27 cellular contexts compared by ENCODE assay signal in the genomic region with DNA sequence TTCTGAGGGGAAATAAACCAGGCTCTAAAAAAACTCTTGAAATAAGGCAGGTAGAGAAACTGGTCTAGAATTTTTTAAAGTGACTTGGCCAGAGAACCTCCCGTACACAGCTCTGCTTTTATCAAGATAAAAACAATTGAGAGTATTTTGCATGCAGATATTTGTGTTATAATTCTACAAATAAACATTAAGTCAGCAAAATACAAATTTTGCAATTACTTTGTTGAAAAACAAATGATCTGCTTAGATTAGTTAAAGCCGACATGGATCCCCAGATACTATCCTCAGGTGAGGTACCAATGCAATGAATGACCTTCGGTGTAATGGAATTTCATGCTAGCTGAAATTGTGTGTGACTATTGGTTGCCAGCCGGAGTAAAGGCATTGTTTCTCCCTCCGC.
"Had no signal": no experiment of that assay in that cellular context is flagged by ENCODE, and none has a peak within 500 bp of the region (broad histone marks: within the 10 kb centered on the region; RNA-seq: fewer than 3 reads in every experiment).

No MANE protein-coding gene starts in this region.

- H3K27ac Mint-ChIP-seq: activated CD4-positive, alpha-beta memory T cell treated with anti-CD3 and anti-CD28 coated beads, Interleukin-2, amount 10 ng/mL, durations not matched to agents 7 days and 5 days; activated CD4-positive, alpha-beta T cell treated with anti-CD3 and anti-CD28 coated beads for 36 hours; activated CD4-positive, alpha-beta T cell treated with anti-CD3 and anti-CD28 coated beads, Interleukin-2, amount 10 ng/mL, durations not matched to agents 7 days and 5 days; activated naive CD4-positive, alpha-beta T cell treated with anti-CD3 and anti-CD28 coated beads, Interleukin-2, amount 10 ng/mL, durations not matched to agents 7 days and 5 days; activated naive CD4-positive, alpha-beta T cell treated with anti-CD3 and anti-CD28 coated beads, Interleukin-2, amount 50 U/mL, for 72 hours; activated naive CD8-positive, alpha-beta T cell treated with anti-CD3 and anti-CD28 coated beads, Interleukin-2, amount 10 ng/mL, durations not matched to agents 7 days and 5 days; activated T-cell treated with anti-CD3 and anti-CD28 coated beads, Interleukin-2, amount 50 U/mL, for 24 hours; activated T-cell treated with anti-CD3 and anti-CD28 coated beads, Interleukin-2, amount 50 U/mL, for 72 hours had no signal

- DNase-seq: activated CD4-positive, alpha-beta memory T cell treated with anti-CD3 and anti-CD28 coated beads, Interleukin-2, amount 10 ng/mL, durations not matched to agents 7 days and 5 days; activated CD4-positive, alpha-beta T cell treated with anti-CD3 and anti-CD28 coated beads for 36 hours; activated CD4-positive, alpha-beta T cell treated with anti-CD3 and anti-CD28 coated beads, Interleukin-2, amount 10 ng/mL, durations not matched to agents 7 days and 5 days; activated CD4-positive, alpha-beta T cell treated with anti-CD3 and anti-CD28 coated beads, Interleukin-2, amount 50 U/mL, for 4 hours; activated CD4-positive, CD25-positive, alpha-beta regulatory T cell; activated CD4-positive, CD25-positive, alpha-beta regulatory T cell treated with anti-CD3 and anti-CD28 coated beads, Interleukin-2, amount 50 U/mL, for 72 hours; activated CD8-positive, alpha-beta memory T cell treated with anti-CD3 and anti-CD28 coated beads, Interleukin-2, amount 50 U/mL, for 48 hours; activated gamma-delta T cell; activated naive CD4-positive, alpha-beta T cell; activated naive CD4-positive, alpha-beta T cell treated with anti-CD3 and anti-CD28 coated beads, Interleukin-2, amount 10 ng/mL, durations not matched to agents 7 days and 5 days; activated naive CD8-positive, alpha-beta T cell treated with anti-CD3 and anti-CD28 coated beads, Interleukin-2, amount 10 ng/mL, durations not matched to agents 7 days and 5 days; activated T-cell treated with anti-CD3 and anti-CD28 coated beads for 4 hours; activated T-cell treated with anti-CD3 and anti-CD28 coated beads, Interleukin-2, amount 50 U/mL, for 24 hours; activated T-cell treated with anti-CD3 and anti-CD28 coated beads, Interleukin-2, amount 50 U/mL, for 72 hours; central memory CD4-positive, alpha-beta T cell; cerebellar nuclear complex; colonic mucosa; effector CD8-positive, alpha-beta T cell; esophagus squamous epithelium; T-helper 2 cell had no signal

- H3K27ac ChIP-seq: ascending aorta, breast epithelium, cardiac muscle cell, colonic mucosa, epithelial cell of prostate, esophagus squamous epithelium, gastroesophageal sphincter had no signal

- H3K36me3 ChIP-seq: ascending aorta, breast epithelium, cardiac muscle cell, colonic mucosa, esophagus squamous epithelium, gastroesophageal sphincter had no signal

- H3K36me3 Mint-ChIP-seq: activated naive CD4-positive, alpha-beta T cell treated with anti-CD3 and anti-CD28 coated beads, Interleukin-2, amount 10 ng/mL, durations not matched to agents 7 days and 5 days; activated naive CD4-positive, alpha-beta T cell treated with anti-CD3 and anti-CD28 coated beads, Interleukin-2, amount 50 U/mL, for 72 hours; activated naive CD8-positive, alpha-beta T cell treated with anti-CD3 and anti-CD28 coated beads, Interleukin-2, amount 10 ng/mL, durations not matched to agents 7 days and 5 days had no signal

- H3K4me3 Mint-ChIP-seq: activated CD4-positive, alpha-beta memory T cell treated with anti-CD3 and anti-CD28 coated beads, Interleukin-2, amount 10 ng/mL, durations not matched to agents 7 days and 5 days; activated CD4-positive, alpha-beta T cell treated with anti-CD3 and anti-CD28 coated beads for 36 hours; activated CD4-positive, alpha-beta T cell treated with anti-CD3 and anti-CD28 coated beads, Interleukin-2, amount 10 ng/mL, durations not matched to agents 7 days and 5 days; activated naive CD4-positive, alpha-beta T cell treated with anti-CD3 and anti-CD28 coated beads, Interleukin-2, amount 10 ng/mL, durations not matched to agents 7 days and 5 days; activated naive CD8-positive, alpha-beta T cell treated with anti-CD3 and anti-CD28 coated beads, Interleukin-2, amount 10 ng/mL, durations not matched to agents 7 days and 5 days; activated T-cell treated with anti-CD3 and anti-CD28 coated beads, Interleukin-2, amount 50 U/mL, for 24 hours; activated T-cell treated with anti-CD3 and anti-CD28 coated beads, Interleukin-2, amount 50 U/mL, for 72 hours; brain had no signal

- H3K4me3 ChIP-seq: ascending aorta, breast epithelium, cardiac muscle cell, colonic mucosa, esophagus squamous epithelium, gastroesophageal sphincter had no signal

- H3K27me3 Mint-ChIP-seq: activated CD4-positive, alpha-beta memory T cell treated with anti-CD3 and anti-CD28 coated beads, Interleukin-2, amount 10 ng/mL, durations not matched to agents 7 days and 5 days; activated CD4-positive, alpha-beta T cell treated with anti-CD3 and anti-CD28 coated beads for 36 hours; activated CD4-positive, alpha-beta T cell treated with anti-CD3 and anti-CD28 coated beads, Interleukin-2, amount 10 ng/mL, durations not matched to agents 7 days and 5 days; activated naive CD4-positive, alpha-beta T cell treated with anti-CD3 and anti-CD28 coated beads, Interleukin-2, amount 10 ng/mL, durations not matched to agents 7 days and 5 days; activated naive CD8-positive, alpha-beta T cell treated with anti-CD3 and anti-CD28 coated beads, Interleukin-2, amount 10 ng/mL, durations not matched to agents 7 days and 5 days; activated T-cell treated with anti-CD3 and anti-CD28 coated beads, Interleukin-2, amount 50 U/mL, for 24 hours; brain had no signal

- H3K4me1 Mint-ChIP-seq: activated CD4-positive, alpha-beta memory T cell treated with anti-CD3 and anti-CD28 coated beads, Interleukin-2, amount 10 ng/mL, durations not matched to agents 7 days and 5 days; activated CD4-positive, alpha-beta T cell treated with anti-CD3 and anti-CD28 coated beads for 36 hours; activated CD4-positive, alpha-beta T cell treated with anti-CD3 and anti-CD28 coated beads, Interleukin-2, amount 10 ng/mL, durations not matched to agents 7 days and 5 days; activated naive CD4-positive, alpha-beta T cell treated with anti-CD3 and anti-CD28 coated beads, Interleukin-2, amount 10 ng/mL, durations not matched to agents 7 days and 5 days; activated naive CD8-positive, alpha-beta T cell treated with anti-CD3 and anti-CD28 coated beads, Interleukin-2, amount 10 ng/mL, durations not matched to agents 7 days and 5 days had no signal

- H3K9me3 ChIP-seq: ascending aorta, breast epithelium, colonic mucosa, esophagus squamous epithelium, gastroesophageal sphincter had no signal

- H3K27me3 ChIP-seq: ascending aorta, breast epithelium, cardiac muscle cell, colonic mucosa, esophagus squamous epithelium, gastroesophageal sphincter had no signal

- H3K4me1 ChIP-seq: ascending aorta, breast epithelium, colonic mucosa, esophagus squamous epithelium, gastroesophageal sphincter had no signal

- H3K9me3 Mint-ChIP-seq: activated CD4-positive, alpha-beta memory T cell treated with anti-CD3 and anti-CD28 coated beads, Interleukin-2, amount 10 ng/mL, durations not matched to agents 7 days and 5 days; activated CD4-positive, alpha-beta T cell treated with anti-CD3 and anti-CD28 coated beads, Interleukin-2, amount 10 ng/mL, durations not matched to agents 7 days and 5 days had no signal
